Comparison of ENCODE assay signal across 1 cellular context in the genomic region with DNA sequence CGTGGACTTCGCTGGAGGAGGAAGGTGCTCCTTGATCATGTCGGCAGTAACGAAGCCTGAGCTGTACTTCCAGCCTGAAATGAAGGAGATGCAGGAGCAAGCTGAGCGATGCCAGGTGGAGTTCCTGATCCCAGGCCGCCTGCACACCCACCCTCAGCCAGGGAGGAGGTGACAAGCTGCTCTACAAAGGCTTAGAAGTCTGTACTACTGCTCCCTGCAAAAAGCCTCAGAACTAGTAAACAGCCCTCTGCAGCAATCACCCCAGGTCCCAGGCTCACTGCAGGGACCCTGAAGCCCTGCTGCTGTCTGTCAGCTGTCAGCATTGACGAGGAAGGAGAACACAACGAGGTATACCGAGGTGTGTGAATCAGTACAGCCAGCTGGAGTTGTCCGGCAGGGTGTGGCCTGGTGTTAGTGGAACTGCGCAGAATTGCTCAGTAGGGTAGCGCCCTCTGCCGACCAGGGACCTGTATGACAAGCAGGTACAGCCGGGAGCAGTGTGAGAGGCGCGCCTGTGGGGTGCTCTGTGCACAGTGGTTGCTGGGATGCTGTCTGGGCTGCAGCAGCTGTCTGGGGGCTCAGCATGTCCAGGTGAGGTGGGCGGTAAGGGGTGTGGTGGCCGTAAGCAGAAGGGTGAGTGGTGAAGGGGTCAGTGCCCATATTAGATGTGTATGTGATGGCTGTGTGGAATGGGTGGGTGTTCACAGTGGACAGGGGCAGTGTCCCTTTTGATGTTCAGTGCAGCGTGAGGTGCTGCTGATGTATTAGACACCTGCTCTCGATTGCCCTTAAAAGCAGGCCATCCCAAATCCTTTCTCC.
TF ChIP-seq lines count a peak whose summit lies in the region.

No MANE protein-coding gene starts in this region.

TF ChIP-seq in HEK293, 187 proteins besides CTCF, POLR2A, EP300 and RAD21 (continued from another document and continues in another):
- TF ChIP-seq PRDM4 (tag by site-specific recombination; IDR thresholded peaks at IDR 0.05) = no peak
- TF ChIP-seq ZNF138 (tag by site-specific recombination; IDR thresholded peaks at IDR 0.05; ENCODE audit: borderline replicate concordance) = no peak
- TF ChIP-seq KLF8 (tag by site-specific recombination; IDR thresholded peaks at IDR 0.05) = 0 out of 2 replicates have a peak, but pooled peaks have one; percentile 15
- no peak for TF ChIP-seq PATZ1 (tag by site-specific recombination; IDR thresholded peaks at IDR 0.05)
- no peak for TF ChIP-seq OVOL3 (tag by site-specific recombination; IDR thresholded peaks at IDR 0.05)
- TF ChIP-seq TCF7L2 (IDR thresholded peaks at IDR 0.05; ENCODE audit: borderline replicate concordance, low read depth, low read length) = no peak
- peak; percentile 87 for TF ChIP-seq ZSCAN16 (tag by site-specific recombination; IDR thresholded peaks at IDR 0.05)
- TF ChIP-seq MEIS1 (CRISPR knock-in tag; IDR thresholded peaks at IDR 0.05; ENCODE audit: borderline replicate concordance) = no peak
- no peak for TF ChIP-seq ZNF335 (tag by site-specific recombination; conservative IDR thresholded peaks at IDR 0.05)
- TF ChIP-seq, protein P1, sequence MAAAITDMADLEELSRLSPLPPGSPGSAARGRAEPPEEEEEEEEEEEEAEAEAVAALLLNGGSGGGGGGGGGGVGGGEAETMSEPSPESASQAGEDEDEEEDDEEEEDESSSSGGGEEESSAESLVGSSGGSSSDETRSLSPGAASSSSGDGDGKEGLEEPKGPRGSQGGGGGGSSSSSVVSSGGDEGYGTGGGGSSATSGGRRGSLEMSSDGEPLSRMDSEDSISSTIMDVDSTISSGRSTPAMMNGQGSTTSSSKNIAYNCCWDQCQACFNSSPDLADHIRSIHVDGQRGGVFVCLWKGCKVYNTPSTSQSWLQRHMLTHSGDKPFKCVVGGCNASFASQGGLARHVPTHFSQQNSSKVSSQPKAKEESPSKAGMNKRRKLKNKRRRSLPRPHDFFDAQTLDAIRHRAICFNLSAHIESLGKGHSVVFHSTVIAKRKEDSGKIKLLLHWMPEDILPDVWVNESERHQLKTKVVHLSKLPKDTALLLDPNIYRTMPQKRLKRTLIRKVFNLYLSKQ (tag by site-specific recombination; IDR thresholded peaks at IDR 0.05; ENCODE audit: borderline replicate concordance) = no peak
- no peak for TF ChIP-seq ZNF433 (tag by site-specific recombination; IDR thresholded peaks at IDR 0.05; ENCODE audit: low read depth)
- TF ChIP-seq ZNF174 (tag by site-specific recombination; IDR thresholded peaks at IDR 0.05) = no peak
- TF ChIP-seq ZSCAN30 (tag by site-specific recombination; IDR thresholded peaks at IDR 0.05) = no peak
- no peak for TF ChIP-seq ZNF248 (tag by site-specific recombination; IDR thresholded peaks at IDR 0.05)
- 0 out of 2 replicates have a peak, but pooled peaks have one; percentile 16 for TF ChIP-seq ZBTB17 (tag by site-specific recombination; IDR thresholded peaks at IDR 0.05)
- TF ChIP-seq ZNF521 (tag by site-specific recombination; IDR thresholded peaks at IDR 0.05) = no peak
- no peak for TF ChIP-seq ZNF580 (tag by site-specific recombination; IDR thresholded peaks at IDR 0.05)
- no peak for TF ChIP-seq ZNF549 (tag by site-specific recombination; IDR thresholded peaks at IDR 0.05)
- no peak for TF ChIP-seq ZNF311 (tag by site-specific recombination; IDR thresholded peaks at IDR 0.05; ENCODE audit: borderline replicate concordance)
- no peak for TF ChIP-seq SP7 (tag by site-specific recombination; IDR thresholded peaks at IDR 0.05)
- no peak for TF ChIP-seq ZNF292 (tag by site-specific recombination; IDR thresholded peaks at IDR 0.05; ENCODE audit: borderline replicate concordance, low read depth)
- TF ChIP-seq ZNF621 (tag by site-specific recombination; IDR thresholded peaks at IDR 0.05) = no peak
- no peak for TF ChIP-seq ZNF600 (tag by site-specific recombination; IDR thresholded peaks at IDR 0.05)
- no peak for TF ChIP-seq GLIS2 (tag by site-specific recombination; IDR thresholded peaks at IDR 0.05)
- peak; percentile 70 for TF ChIP-seq ZIC2 (tag by site-specific recombination; IDR thresholded peaks at IDR 0.05)
- TF ChIP-seq ZNF24 (tag by site-specific recombination; IDR thresholded peaks at IDR 0.05) = no peak
- no peak for TF ChIP-seq ZNF747 (tag by site-specific recombination; IDR thresholded peaks at IDR 0.05)
- no peak for TF ChIP-seq ZNF133 (tag by site-specific recombination; IDR thresholded peaks at IDR 0.05)
- no peak for TF ChIP-seq OSR2 (tag by site-specific recombination; IDR thresholded peaks at IDR 0.05)
- TF ChIP-seq ZNF280D (tag by site-specific recombination; IDR thresholded peaks at IDR 0.05) = no peak
- TF ChIP-seq ZNF660 (tag by site-specific recombination; IDR thresholded peaks at IDR 0.05) = no peak
- TF ChIP-seq, protein P2, sequence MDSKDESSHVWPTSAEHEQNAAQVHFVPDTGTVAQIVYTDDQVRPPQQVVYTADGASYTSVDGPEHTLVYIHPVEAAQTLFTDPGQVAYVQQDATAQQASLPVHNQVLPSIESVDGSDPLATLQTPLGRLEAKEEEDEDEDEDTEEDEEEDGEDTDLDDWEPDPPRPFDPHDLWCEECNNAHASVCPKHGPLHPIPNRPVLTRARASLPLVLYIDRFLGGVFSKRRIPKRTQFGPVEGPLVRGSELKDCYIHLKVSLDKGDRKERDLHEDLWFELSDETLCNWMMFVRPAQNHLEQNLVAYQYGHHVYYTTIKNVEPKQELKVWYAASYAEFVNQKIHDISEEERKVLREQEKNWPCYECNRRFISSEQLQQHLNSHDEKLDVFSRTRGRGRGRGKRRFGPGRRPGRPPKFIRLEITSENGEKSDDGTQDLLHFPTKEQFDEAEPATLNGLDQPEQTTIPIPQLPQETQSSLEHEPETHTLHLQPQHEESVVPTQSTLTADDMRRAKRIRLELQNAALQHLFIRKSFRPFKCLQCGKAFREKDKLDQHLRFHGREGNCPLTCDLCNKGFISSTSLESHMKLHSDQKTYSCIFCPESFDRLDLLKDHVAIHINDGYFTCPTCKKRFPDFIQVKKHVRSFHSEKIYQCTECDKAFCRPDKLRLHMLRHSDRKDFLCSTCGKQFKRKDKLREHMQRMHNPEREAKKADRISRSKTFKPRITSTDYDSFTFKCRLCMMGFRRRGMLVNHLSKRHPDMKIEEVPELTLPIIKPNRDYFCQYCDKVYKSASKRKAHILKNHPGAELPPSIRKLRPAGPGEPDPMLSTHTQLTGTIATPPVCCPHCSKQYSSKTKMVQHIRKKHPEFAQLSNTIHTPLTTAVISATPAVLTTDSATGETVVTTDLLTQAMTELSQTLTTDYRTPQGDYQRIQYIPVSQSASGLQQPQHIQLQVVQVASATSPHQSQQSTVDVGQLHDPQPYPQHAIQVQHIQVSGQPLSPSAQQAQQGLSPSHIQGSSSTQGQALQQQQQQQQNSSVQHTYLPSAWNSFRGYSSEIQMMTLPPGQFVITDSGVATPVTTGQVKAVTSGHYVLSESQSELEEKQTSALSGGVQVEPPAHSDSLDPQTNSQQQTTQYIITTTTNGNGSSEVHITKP (tag by site-specific recombination; IDR thresholded peaks at IDR 0.05) = no peak
- TF ChIP-seq PRDM2 (tag by site-specific recombination; IDR thresholded peaks at IDR 0.05; ENCODE audit: borderline replicate concordance) = no peak
- TF ChIP-seq ZNF596 (tag by site-specific recombination; IDR thresholded peaks at IDR 0.05) = no peak
- no peak for TF ChIP-seq WT1 (tag by site-specific recombination; IDR thresholded peaks at IDR 0.05)
- peak; percentile 70 for TF ChIP-seq ZNF654 (tag by site-specific recombination; IDR thresholded peaks at IDR 0.05; ENCODE audit: low read depth)
- no peak for TF ChIP-seq ZBTB21 (tag by site-specific recombination; IDR thresholded peaks at IDR 0.05)
